17 cellular contexts compared by ENCODE assay signal in genomic region chr3:169104541-169104940, GRCh38.
DNase-seq lines count a peak whose midpoint lies in the region; ATAC-seq and TF ChIP-seq lines count a peak whose summit lies in the region.
"Had no signal": no experiment of that assay in that cellular context is flagged by ENCODE, and none has a peak within 500 bp of the region (broad histone marks: within the 10 kb centered on the region; RNA-seq: fewer than 3 reads in every experiment).

No MANE protein-coding gene starts in this region.

- intact Hi-C loops in MCF 10A (cut with micrococcal nuclease) (no loop called here), breast epithelium (cut with DNase I; ENCODE audit: low total_unique reads) (no loop called here)

- BruUV-seq in MCF 10A (replicated peaks; lab: Mats Ljungman, UMichigan) = no TSS peak

- ATAC-seq in RWPE2 (ENCODE audit: low read depth) = peak; percentile 83
- ATAC-seq: activated CD8-positive, alpha-beta T cell treated with anti-CD3 and anti-CD28 coated beads, Interleukin-2, amount 10 ng/mL, durations not matched to agents 7 days and 5 days; naive thymus-derived CD4-positive, alpha-beta T cell; sciatic nerve had no signal

- H3K27me3 Mint-ChIP-seq in MCF 10A (ENCODE audit: insufficient read depth, unreplicated experiment) = no peaks in the 10 kb centered on the region

- H3K4me3 ChIP-seq in breast epithelium (no peak overlapping the region), RWPE2 (ENCODE audit: severe bottlenecking) (no peak overlapping the region), fibroblast of the aortic adventitia (ENCODE audit: low read depth, low read length) (no peak overlapping the region)
- H3K4me3 ChIP-seq: esophagus squamous epithelium had no signal

- H3K27ac Mint-ChIP-seq in MCF 10A (ENCODE audit: low read depth, unreplicated experiment) = peak overlapping the region; percentile 85
- H3K27ac Mint-ChIP-seq: activated CD8-positive, alpha-beta T cell treated with anti-CD3 and anti-CD28 coated beads, Interleukin-2, amount 10 ng/mL, durations not matched to agents 7 days and 5 days; naive thymus-derived CD4-positive, alpha-beta T cell had no signal

- peaks cover 8% of the 10 kb centered on the region for H3K4me1 Mint-ChIP-seq in MCF 10A (ENCODE audit: insufficient read depth, unreplicated experiment)
- H3K4me1 Mint-ChIP-seq: naive thymus-derived CD4-positive, alpha-beta T cell had no signal

- no peaks in the 10 kb centered on the region for H3K27me3 ChIP-seq in breast epithelium
- no peaks in the 10 kb centered on the region for H3K27me3 ChIP-seq in RWPE2 (ENCODE audit: insufficient read depth, poor library complexity, severe bottlenecking)
- H3K27me3 ChIP-seq: esophagus squamous epithelium had no signal

- H3K4me1 ChIP-seq in breast epithelium (no peaks in the 10 kb centered on the region), RWPE2 (ENCODE audit: insufficient read depth, poor library complexity, severe bottlenecking) (peaks cover 46% of the 10 kb centered on the region)

- H3K4me3 Mint-ChIP-seq in MCF 10A (ENCODE audit: unreplicated experiment) = no peak overlapping the region
- H3K4me3 Mint-ChIP-seq: activated CD8-positive, alpha-beta T cell treated with anti-CD3 and anti-CD28 coated beads, Interleukin-2, amount 10 ng/mL, durations not matched to agents 7 days and 5 days; naive thymus-derived CD4-positive, alpha-beta T cell had no signal

- CTCF ChIA-PET in MCF 10A (lab: Yijun Ruan, JAX) = interaction anchor here (0.5 to 2.1 kb wide), 5 partner anchors 43 to 152 kb away, joined by 3 to 8 read pairs (median 4); no protein-coding TSS in a partner anchor

- H3K9me3 Mint-ChIP-seq in MCF 10A (ENCODE audit: unreplicated experiment) = no peaks in the 10 kb centered on the region
- H3K9me3 Mint-ChIP-seq: naive thymus-derived CD4-positive, alpha-beta T cell had no signal

- TF ChIP-seq CTCF in MCF 10A (IDR thresholded peaks at IDR 0.05; ENCODE audit: unreplicated experiment) (no peak), breast epithelium (IDR thresholded peaks at IDR 0.05) (no peak), RWPE2 (IDR thresholded peaks at IDR 0.05; ENCODE audit: poor library complexity, severe bottlenecking) (no peak), fibroblast of the aortic adventitia (IDR thresholded peaks at IDR 0.05; ENCODE audit: insufficient read depth, low read length) (no peak)

- no peak for TF ChIP-seq POLR2A in breast epithelium (IDR thresholded peaks at IDR 0.05)

- no peaks in the 10 kb centered on the region for H3K36me3 Mint-ChIP-seq in MCF 10A (ENCODE audit: insufficient read depth, unreplicated experiment)
- H3K36me3 Mint-ChIP-seq: naive thymus-derived CD4-positive, alpha-beta T cell had no signal

- H3K36me3 ChIP-seq in breast epithelium = no peaks in the 10 kb centered on the region
- H3K36me3 ChIP-seq in RWPE2 (ENCODE audit: low read depth) = no peaks in the 10 kb centered on the region; the same call in 1 of the 2 replicates

- H3K9me3 ChIP-seq in breast epithelium (no peaks in the 10 kb centered on the region), RWPE2 (ENCODE audit: severe bottlenecking) (no peaks in the 10 kb centered on the region)
- H3K9me3 ChIP-seq: esophagus squamous epithelium had no signal

- H3K27ac ChIP-seq in breast epithelium (no peak overlapping the region), RWPE2 (ENCODE audit: poor library complexity, severe bottlenecking) (peak overlapping the region; percentile 24)
- H3K27ac ChIP-seq: esophagus squamous epithelium had no signal

- peak; percentile 49 for DNase-seq in MCF 10A (ENCODE audit: unreplicated experiment)
- no peak for DNase-seq in breast epithelium (ENCODE audit: low spot score in 2 of 2)
- no peak for DNase-seq in RWPE2 (ENCODE audit: low spot score)
- peak; percentile 56 for DNase-seq in fibroblast of the aortic adventitia (ENCODE audit: low read depth)
- no peak for DNase-seq in stimulated activated CD4-positive, alpha-beta T cell treated with anti-CD3 and anti-CD28 coated beads, Interleukin-4, amount 100 ng/mL, for 4 hours
- no peak for DNase-seq in stimulated activated CD4-positive, alpha-beta T cell treated with anti-CD3 and anti-CD28 coated beads, Interleukin-1b, Interleukin-23, amount 100 ng/mL, for 48 hours
- no peak for DNase-seq in stimulated activated naive CD4-positive, alpha-beta T cell treated with Interleukin-2 at 50 U/mL for 16 hours (lab: John Stamatoyannopoulos, UW)
- no peak for DNase-seq in SIG-M5 treated with dmso at 0.1 percent for 504 hours (lab: John Stamatoyannopoulos, UW; ENCODE audit: unreplicated experiment)
- DNase-seq: ACHN; activated CD8-positive, alpha-beta T cell treated with anti-CD3 and anti-CD28 coated beads, Interleukin-2, amount 10 ng/mL, durations not matched to agents 7 days and 5 days; activated gamma-delta T cell; esophagus squamous epithelium; islet precursor cell; Karpas-422; naive thymus-derived CD4-positive, alpha-beta T cell; NCI-H2171 treated with DMSO at 0.1 percent for 48 hours had no signal

- POLR2A ChIA-PET in MCF 10A (lab: Yijun Ruan, JAX) = interaction anchor here (1.3 kb wide), 1 partner anchor 43 kb away, joined by 4 read pairs; no protein-coding TSS in a partner anchor

Comparison
In these comparisons a context has a peak if more than half of its experiments do, and no peak if none do; other contexts are left out.
1. DNase-seq: peak in MCF 10A (single experiment) and fibroblast of the aortic adventitia (single experiment); none in breast epithelium (0 of 2), RWPE2 (single experiment), stimulated activated CD4-positive, alpha-beta T cell treated with anti-CD3 and anti-CD28 coated beads, Interleukin-4, amount 100 ng/mL, for 4 hours (0 of 2), stimulated activated CD4-positive, alpha-beta T cell treated with anti-CD3 and anti-CD28 coated beads, Interleukin-1b, Interleukin-23, amount 100 ng/mL, for 48 hours (single experiment), stimulated activated naive CD4-positive, alpha-beta T cell treated with Interleukin-2 at 50 U/mL for 16 hours (single experiment) and SIG-M5 treated with dmso at 0.1 percent for 504 hours (single experiment).